ENCODE assay signal across 8 cellular contexts in genomic region chr18:62131305-62131909, GRCh38.
DNase-seq lines count a peak whose midpoint lies in the region; ATAC-seq and TF ChIP-seq lines count a peak whose summit lies in the region.

No MANE protein-coding gene starts in this region.

- peak overlapping the region in 1 of 3 experiments; percentile 1 for H3K27ac Mint-ChIP-seq in nephron
- H3K27ac Mint-ChIP-seq in stimulated activated naive CD8-positive, alpha-beta T cell treated with anti-CD3 and anti-CD28 coated beads, Interleukin-15, amount 100 ng/mL, for 72 hours = no peak overlapping the region

- H3K9me3 Mint-ChIP-seq in nephron = no peaks in the 10 kb centered on the region
- H3K9me3 Mint-ChIP-seq in stimulated activated naive CD8-positive, alpha-beta T cell treated with anti-CD3 and anti-CD28 coated beads, Interleukin-15, amount 100 ng/mL, for 72 hours = no peaks in the 10 kb centered on the region

- H3K27me3 Mint-ChIP-seq in nephron (ENCODE audit: low read depth) = no peaks in the 10 kb centered on the region
- no peaks in the 10 kb centered on the region for H3K27me3 Mint-ChIP-seq in stimulated activated naive CD8-positive, alpha-beta T cell treated with anti-CD3 and anti-CD28 coated beads, Interleukin-15, amount 100 ng/mL, for 72 hours

- no peaks in the 10 kb centered on the region for H3K36me3 Mint-ChIP-seq in nephron (ENCODE audit: low read depth)

- no peak overlapping the region for H3K27ac ChIP-seq in epithelial cell of prostate

- peak; percentile 50 for ATAC-seq in GM18858 (IDR thresholded peaks at IDR 0.05; ENCODE audit: unreplicated experiment)
- peak; percentile 86 for ATAC-seq in HG03354 (IDR thresholded peaks at IDR 0.05; ENCODE audit: poor library complexity, severe bottlenecking, unreplicated experiment)
- ATAC-seq in stimulated activated naive CD8-positive, alpha-beta T cell treated with anti-CD3 and anti-CD28 coated beads, Interleukin-15, amount 100 ng/mL, for 72 hours = no peak

- no peak overlapping the region for H3K4me3 Mint-ChIP-seq in nephron
- H3K4me3 Mint-ChIP-seq in stimulated activated naive CD8-positive, alpha-beta T cell treated with anti-CD3 and anti-CD28 coated beads, Interleukin-15, amount 100 ng/mL, for 72 hours = no peak overlapping the region

- peaks cover 4% of the 10 kb centered on the region for H3K4me1 Mint-ChIP-seq in nephron
- no peaks in the 10 kb centered on the region for H3K4me1 Mint-ChIP-seq in stimulated activated naive CD8-positive, alpha-beta T cell treated with anti-CD3 and anti-CD28 coated beads, Interleukin-15, amount 100 ng/mL, for 72 hours

- peak; percentile 36 for DNase-seq in AG09319 (ENCODE audit: extremely low read depth, low read depth)
- DNase-seq in NCI-H748 (lab: John Stamatoyannopoulos, UW; ENCODE audit: unreplicated experiment) = peak; percentile 67
- DNase-seq in activated CD8-positive, alpha-beta memory T cell treated with anti-CD3 and anti-CD28 coated beads for 48 hours (ENCODE audit: low read depth in 2 of 3, low spot score in 2 of 3) = peak in 2 of 3 experiments; percentile 11 to 32
- DNase-seq in epithelial cell of prostate (ENCODE audit: low read depth, low spot score) = peak; percentile 3
- DNase-seq in stimulated activated naive CD8-positive, alpha-beta T cell treated with anti-CD3 and anti-CD28 coated beads, Interleukin-15, amount 100 ng/mL, for 72 hours = peak; percentile 47 to 56

- peak; percentile 88 for TF ChIP-seq CTCF in AG09319 (IDR thresholded peaks at IDR 0.05; ENCODE audit: low read depth, low read length)
- TF ChIP-seq CTCF in nephron (IDR thresholded peaks at IDR 0.05; ENCODE audit: unreplicated experiment in 3 of 3) = peak; percentile 97 to 99 (median 98)

Comparison
In these comparisons a context has a peak if more than half of its experiments do, and no peak if none do; other contexts are left out.
1. DNase-seq: peak in every context shown above with its lines; median percentile 67 in NCI-H748; 52 in stimulated activated naive CD8-positive, alpha-beta T cell treated with anti-CD3 and anti-CD28 coated beads, Interleukin-15, amount 100 ng/mL, for 72 hours; 36 in AG09319; 22 in activated CD8-positive, alpha-beta memory T cell treated with anti-CD3 and anti-CD28 coated beads for 48 hours; 3 in epithelial cell of prostate.